Comparison of ENCODE assay signal across 11 cellular contexts in the genomic region with DNA sequence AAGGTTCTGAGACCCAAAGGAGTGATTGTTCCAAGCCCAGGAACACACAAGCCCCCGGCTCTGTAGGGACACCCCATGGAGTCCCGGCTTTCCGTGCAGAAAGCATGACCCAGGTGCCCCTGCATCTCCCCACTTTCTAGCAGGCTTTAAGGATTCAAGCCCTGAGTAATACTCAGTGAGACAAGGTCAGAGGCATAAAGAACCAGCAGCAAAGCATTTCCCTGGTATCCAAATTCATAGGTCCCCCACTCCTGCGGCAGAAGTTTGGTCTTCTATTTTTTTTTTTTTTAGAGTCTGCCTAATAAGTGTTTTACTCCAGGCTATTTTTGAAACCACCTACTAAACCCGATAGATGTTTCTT. TPM values are rescaled to one million over a fixed set of nuclear protein-coding genes. Genes with fewer than 3 reads are reported as not detected.
A peak's percentile ranks its signal among the peaks of the same experiment; 100 is the strongest.
DNase-seq lines count a peak whose midpoint lies in the region; ATAC-seq and TF ChIP-seq lines count a peak whose summit lies in the region.
"Had no signal": no experiment of that assay in that cellular context is flagged by ENCODE, and none has a peak within 500 bp of the region (broad histone marks: within the 10 kb centered on the region; RNA-seq: fewer than 3 reads in every experiment).

No MANE protein-coding gene starts in this region.

- CTCF ChIA-PET in activated naive CD4-positive, alpha-beta T cell treated with anti-CD3 and anti-CD28 coated beads, Interleukin-2, amount 10 ng/mL, durations not matched to agents 7 days and 5 days (lab: Charles Lee), result no interaction called here

- peak overlapping the region in 3 of 4 donors; percentile 63 to 71 (median 69) for H3K27ac ChIP-seq in gastroesophageal sphincter
- no peak overlapping the region for H3K27ac ChIP-seq in aorta (ENCODE audit: low read depth in 1 of 2, low read length in 2 of 2)

- intact Hi-C loops in aorta (cut with DNase I), result no loop called here

- H3K27ac Mint-ChIP-seq in activated naive CD4-positive, alpha-beta T cell treated with anti-CD3 and anti-CD28 coated beads, Interleukin-2, amount 50 U/mL, for 24 hours, result peak overlapping the region; percentile 32
- no peak overlapping the region for H3K27ac Mint-ChIP-seq in activated naive CD4-positive, alpha-beta T cell treated with anti-CD3 and anti-CD28 coated beads, Interleukin-2, amount 10 ng/mL, durations not matched to agents 7 days and 5 days
- no peak overlapping the region for H3K27ac Mint-ChIP-seq in endothelial cell (ENCODE audit: unreplicated experiment)
- H3K27ac Mint-ChIP-seq: stimulated activated effector memory CD8-positive, alpha-beta T cell treated with anti-CD3 and anti-CD28 coated beads, Interleukin-12 subunit alpha, Interleukin-12 subunit beta, amount 100 ng/mL, for 72 hours had no signal

- DNase-seq in activated naive CD4-positive, alpha-beta T cell treated with anti-CD3 and anti-CD28 coated beads, Interleukin-2, amount 10 ng/mL, durations not matched to agents 7 days and 5 days, result no peak
- no peak for DNase-seq in aorta
- no peak for DNase-seq in endothelial cell (ENCODE audit: low spot score)
- no peak for DNase-seq in stimulated activated naive CD4-positive, alpha-beta T cell treated with Interleukin-2 at 50 U/mL for 16 hours (lab: John Stamatoyannopoulos, UW)
- no peak for DNase-seq in MG63
- DNase-seq: NCI-H2029; stimulated activated CD4-positive, alpha-beta T cell treated with anti-CD3 and anti-CD28 coated beads, Interleukin-12 subunit alpha, Interleukin-12 subunit beta, amount 100 ng/mL, for 4 hours had no signal

- H3K4me1 ChIP-seq in gastroesophageal sphincter, result peaks cover 6 to 97% (median 34%) of the 10 kb centered on the region in 3 donors
- H3K4me1 ChIP-seq in neuron (ENCODE audit: insufficient read depth, low read length), result peaks cover 37% of the 10 kb centered on the region
- no peaks in the 10 kb centered on the region for H3K4me1 ChIP-seq in aorta (ENCODE audit: control insufficient read depth in 1 of 2, insufficient read depth in 2 of 2, low read length in 2 of 2)

- H3K9me3 ChIP-seq in gastroesophageal sphincter (no peaks in the 10 kb centered on the region), neuron (ENCODE audit: low read length) (no peaks in the 10 kb centered on the region), aorta (ENCODE audit: control insufficient read depth, low read length) (no peaks in the 10 kb centered on the region), MG63 (no peaks in the 10 kb centered on the region)

- H3K27me3 ChIP-seq in gastroesophageal sphincter (no peaks in the 10 kb centered on the region), neuron (ENCODE audit: insufficient read depth, low read length) (no peaks in the 10 kb centered on the region), aorta (ENCODE audit: control insufficient read depth in 1 of 2, insufficient read depth in 2 of 2, low read length in 1 of 2) (no peaks in the 10 kb centered on the region), MG63 (no peaks in the 10 kb centered on the region)

- ATAC-seq in gastroesophageal sphincter (no peak), aorta (ENCODE audit: low FRiP score) (no peak)
- ATAC-seq: stimulated activated effector memory CD8-positive, alpha-beta T cell treated with anti-CD3 and anti-CD28 coated beads, Interleukin-12 subunit alpha, Interleukin-12 subunit beta, amount 100 ng/mL, for 72 hours had no signal

- TF ChIP-seq CTCF in gastroesophageal sphincter (IDR thresholded peaks at IDR 0.05) (no peak), endothelial cell (IDR thresholded peaks at IDR 0.05; ENCODE audit: unreplicated experiment) (no peak)

- H3K4me3 ChIP-seq in gastroesophageal sphincter, result peak overlapping the region in 1 of 2 donors; percentile 32
- peak overlapping the region; percentile 28 for H3K4me3 ChIP-seq in neuron (ENCODE audit: low read length)
- peak overlapping the region; percentile 32 to 55 for H3K4me3 ChIP-seq in aorta (ENCODE audit: low read length in 2 of 2)
- H3K4me3 ChIP-seq in MG63, result no peak overlapping the region

- H3K36me3 Mint-ChIP-seq in activated naive CD4-positive, alpha-beta T cell treated with anti-CD3 and anti-CD28 coated beads, Interleukin-2, amount 50 U/mL, for 24 hours, result peaks cover 5% of the 10 kb centered on the region
- H3K36me3 Mint-ChIP-seq in activated naive CD4-positive, alpha-beta T cell treated with anti-CD3 and anti-CD28 coated beads, Interleukin-2, amount 10 ng/mL, durations not matched to agents 7 days and 5 days, result peaks cover 20% of the 10 kb centered on the region
- no peaks in the 10 kb centered on the region for H3K36me3 Mint-ChIP-seq in endothelial cell (ENCODE audit: low read depth, unreplicated experiment)

- no peaks in the 10 kb centered on the region for H3K27me3 Mint-ChIP-seq in activated naive CD4-positive, alpha-beta T cell treated with anti-CD3 and anti-CD28 coated beads, Interleukin-2, amount 50 U/mL, for 24 hours
- H3K27me3 Mint-ChIP-seq in activated naive CD4-positive, alpha-beta T cell treated with anti-CD3 and anti-CD28 coated beads, Interleukin-2, amount 10 ng/mL, durations not matched to agents 7 days and 5 days, result no peaks in the 10 kb centered on the region
- no peaks in the 10 kb centered on the region for H3K27me3 Mint-ChIP-seq in endothelial cell (ENCODE audit: unreplicated experiment)

- H3K4me1 Mint-ChIP-seq in activated naive CD4-positive, alpha-beta T cell treated with anti-CD3 and anti-CD28 coated beads, Interleukin-2, amount 50 U/mL, for 24 hours, result peaks cover 86% of the 10 kb centered on the region
- peaks cover 49% of the 10 kb centered on the region for H3K4me1 Mint-ChIP-seq in activated naive CD4-positive, alpha-beta T cell treated with anti-CD3 and anti-CD28 coated beads, Interleukin-2, amount 10 ng/mL, durations not matched to agents 7 days and 5 days
- H3K4me1 Mint-ChIP-seq in endothelial cell (ENCODE audit: unreplicated experiment), result peaks cover 10% of the 10 kb centered on the region

- TF ChIP-seq EP300 in gastroesophageal sphincter (IDR thresholded peaks at IDR 0.05), result no peak

- whole genome bisulfite sequencing in gastroesophageal sphincter (ENCODE audit: low coverage in 1 of 2), 2 donors, result 10 to 39% methylated on average over 2 to 4 of the region's 5 CpGs
- 10 to 18% methylated on average over 5 of the region's 5 CpGs for WGBS in aorta, 2 donors

- peak overlapping the region; percentile 63 for H3K4me3 Mint-ChIP-seq in activated naive CD4-positive, alpha-beta T cell treated with anti-CD3 and anti-CD28 coated beads, Interleukin-2, amount 50 U/mL, for 24 hours
- no peak overlapping the region for H3K4me3 Mint-ChIP-seq in activated naive CD4-positive, alpha-beta T cell treated with anti-CD3 and anti-CD28 coated beads, Interleukin-2, amount 10 ng/mL, durations not matched to agents 7 days and 5 days
- no peak overlapping the region for H3K4me3 Mint-ChIP-seq in endothelial cell (ENCODE audit: unreplicated experiment)
- H3K4me3 Mint-ChIP-seq: stimulated activated effector memory CD8-positive, alpha-beta T cell treated with anti-CD3 and anti-CD28 coated beads, Interleukin-12 subunit alpha, Interleukin-12 subunit beta, amount 100 ng/mL, for 72 hours had no signal

- TF ChIP-seq POLR2A in gastroesophageal sphincter (IDR thresholded peaks at IDR 0.05), result no peak

- no peaks in the 10 kb centered on the region for H3K9me3 Mint-ChIP-seq in activated naive CD4-positive, alpha-beta T cell treated with anti-CD3 and anti-CD28 coated beads, Interleukin-2, amount 50 U/mL, for 24 hours
- no peaks in the 10 kb centered on the region for H3K9me3 Mint-ChIP-seq in activated naive CD4-positive, alpha-beta T cell treated with anti-CD3 and anti-CD28 coated beads, Interleukin-2, amount 10 ng/mL, durations not matched to agents 7 days and 5 days
- no peaks in the 10 kb centered on the region for H3K9me3 Mint-ChIP-seq in endothelial cell (ENCODE audit: unreplicated experiment)
- H3K9me3 Mint-ChIP-seq: stimulated activated effector memory CD8-positive, alpha-beta T cell treated with anti-CD3 and anti-CD28 coated beads, Interleukin-12 subunit alpha, Interleukin-12 subunit beta, amount 100 ng/mL, for 72 hours had no signal

- H3K36me3 ChIP-seq in gastroesophageal sphincter (no peaks in the 10 kb centered on the region), neuron (ENCODE audit: insufficient read depth, low read length) (no peaks in the 10 kb centered on the region), aorta (ENCODE audit: control insufficient read depth in 1 of 2, insufficient read depth in 2 of 2, low read length in 1 of 2) (no peaks in the 10 kb centered on the region), MG63 (no peaks in the 10 kb centered on the region)

- no peak overlapping the region for H2AFZ ChIP-seq in neuron (ENCODE audit: low read depth, low read length)

RNA-seq across cellular contexts. Expression of a gene that starts 16.3 kb away (rescaled TPM):
- total RNA-seq in gastroesophageal sphincter (10 to 100 TPM; 22.3 to 41.7 (median 33.8) TPM), aorta (10 to 100 TPM; 15.9 to 26.0 TPM), endothelial cell (ENCODE audit: unreplicated experiment) (16.3 TPM)
- polyA plus RNA-seq in aorta, result 1 to 10 TPM; 3.3 to 7.7 TPM
- total RNA-seq in MG63 (2014; rRNA removed; shearing (Covaris generic); ENCODE audit: low replicate concordance), result 4.4 and 4.5 TPM in 2 replicates

RNA-seq across cellular contexts. Expression of a gene that starts 18.0 kb away (rescaled TPM):
- total RNA-seq in gastroesophageal sphincter (10 to 100 TPM; 24.9 to 46.8 (median 29.6) TPM), aorta (10 to 100 TPM; 16.9 to 28.6 TPM), endothelial cell (ENCODE audit: unreplicated experiment) (26.3 TPM)
- polyA plus RNA-seq in aorta, result 1 to 10 TPM; 8.8 to 9.4 TPM
- total RNA-seq in MG63 (2014; rRNA removed; shearing (Covaris generic); ENCODE audit: low replicate concordance), result 8.0 and 21.6 TPM in 2 replicates

Comparison
In these comparisons a context has a peak if more than half of its experiments do, and no peak if none do; other contexts are left out.
1. H3K27ac ChIP-seq: peak in gastroesophageal sphincter (3 of 4); none in aorta (0 of 2).